In the genomic region with DNA sequence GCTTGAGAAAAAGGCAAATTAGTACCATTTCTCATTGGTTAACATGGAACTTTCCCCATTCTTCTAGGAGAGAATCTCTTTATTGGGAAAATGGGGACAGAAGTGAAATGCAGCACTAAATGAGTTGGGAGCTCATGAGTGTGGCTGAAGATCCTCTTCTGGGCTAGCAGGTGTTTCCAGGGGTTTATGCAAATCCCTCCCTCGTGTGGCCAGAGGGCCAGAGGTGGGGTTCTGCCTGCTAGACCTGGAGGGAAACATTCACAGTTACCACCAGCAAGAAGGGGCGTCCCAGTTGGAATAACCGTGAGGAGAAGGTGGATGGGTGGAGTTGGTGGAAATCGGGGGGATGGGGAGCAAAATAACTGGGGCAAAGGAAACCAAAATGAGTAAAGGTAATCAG, we compare ENCODE assay signal across 15 cellular contexts.
DNase-seq lines count a peak whose midpoint lies in the region; ATAC-seq and TF ChIP-seq lines count a peak whose summit lies in the region.
"Had no signal": no experiment of that assay in that cellular context is flagged by ENCODE, and none has a peak within 500 bp of the region (broad histone marks: within the 10 kb centered on the region; RNA-seq: fewer than 3 reads in every experiment).

No MANE protein-coding gene starts in this region.

- POLR2A ChIA-PET in SK-N-SH (lab: Yijun Ruan, JAX), result no interaction called here

- H3K9me3 Mint-ChIP-seq in memory B cell, result no peaks in the 10 kb centered on the region
- H3K9me3 Mint-ChIP-seq in activated T-helper 17 cell treated with anti-CD3 and anti-CD28 coated beads, Interleukin-2, amount 50 U/mL, for 72 hours, result no peaks in the 10 kb centered on the region

- TF ChIP-seq CTCF in SK-N-SH (IDR thresholded peaks at IDR 0.05), result no peak

- H3K4me3 Mint-ChIP-seq in memory B cell, result no peak overlapping the region
- H3K4me3 Mint-ChIP-seq in activated T-helper 17 cell treated with anti-CD3 and anti-CD28 coated beads, Interleukin-2, amount 50 U/mL, for 72 hours, result no peak overlapping the region
- H3K4me3 Mint-ChIP-seq: CD4-positive, alpha-beta memory T cell had no signal

- H3K27ac ChIP-seq in SK-N-SH (ENCODE audit: low read depth in 2 of 2, low read length in 1 of 2), result peak overlapping the region in 1 of 2 experiments; percentile 43; a peak in 1 of 4 replicates
- H3K27ac ChIP-seq: C4-2B, HL-60 had no signal

- peak overlapping the region; percentile 1 for H3K27ac Mint-ChIP-seq in memory B cell
- no peak overlapping the region for H3K27ac Mint-ChIP-seq in activated T-helper 17 cell treated with anti-CD3 and anti-CD28 coated beads, Interleukin-2, amount 50 U/mL, for 72 hours

- DNase-seq in SK-N-SH (no peak), NAMALWA (ENCODE audit: low spot score) (peak; percentile 3), memory B cell (ENCODE audit: low spot score in 2 of 2) (no peak), NCI-H146 treated with DMSO at 0.1 percent for 48 hours (lab: John Stamatoyannopoulos, UW; ENCODE audit: unreplicated experiment) (no peak)
- DNase-seq in stimulated activated CD4-positive, alpha-beta T cell treated with anti-CD3 and anti-CD28 coated beads, Interleukin-15, amount 100 ng/mL, for 24 hours, result no peak
- DNase-seq: 8988T; ACHN; CD4-positive, alpha-beta memory T cell; DMS79 had no signal

- H3K4me2 ChIP-seq in SK-N-SH, result 0 out of 2 replicates have a peak overlapping the region, but pooled peaks have one; percentile 37

- H3K27me3 Mint-ChIP-seq in memory B cell, result no peaks in the 10 kb centered on the region
- H3K27me3 Mint-ChIP-seq in activated T-helper 17 cell treated with anti-CD3 and anti-CD28 coated beads, Interleukin-2, amount 50 U/mL, for 72 hours, result no peaks in the 10 kb centered on the region

- H3K4me3 ChIP-seq in SK-N-SH (ENCODE audit: low read depth in 2 of 2, low read length in 1 of 2), result no peak overlapping the region
- H3K4me3 ChIP-seq: HAP-1 had no signal

- peaks cover 11% of the 10 kb centered on the region for H3K4me1 Mint-ChIP-seq in memory B cell
- H3K4me1 Mint-ChIP-seq in activated T-helper 17 cell treated with anti-CD3 and anti-CD28 coated beads, Interleukin-2, amount 50 U/mL, for 72 hours, result no peaks in the 10 kb centered on the region

- H3K9ac ChIP-seq in SK-N-SH, result no peak overlapping the region

- 83% methylated on average over 4 of the region's 4 CpGs for WGBS in SK-N-SH (ENCODE audit: low lambda C conversion rate)

- no peaks in the 10 kb centered on the region for H3K27me3 ChIP-seq in SK-N-SH (ENCODE audit: insufficient read depth)

- H3K9me2 ChIP-seq in SK-N-SH, result no peaks in the 10 kb centered on the region

- no peaks in the 10 kb centered on the region for H3K36me3 ChIP-seq in SK-N-SH (replicated peaks in 1 of 2; ENCODE audit: control insufficient read depth in 1 of 2, insufficient read depth in 2 of 2, low read length in 1 of 2)
- H3K36me3 ChIP-seq: HAP-1 had no signal

- TF ChIP-seq EP300 in SK-N-SH (IDR thresholded peaks at IDR 0.05; ENCODE audit: borderline replicate concordance in 1 of 2, low read depth in 1 of 2, low read length in 1 of 2), result no peak

- no peaks in the 10 kb centered on the region for H3K4me1 ChIP-seq in SK-N-SH (ENCODE audit: control insufficient read depth in 1 of 2, insufficient read depth in 2 of 2, low read depth in 1 of 2, low read length in 1 of 2)
- H3K4me1 ChIP-seq: HAP-1 had no signal

- no peaks in the 10 kb centered on the region for H3K79me2 ChIP-seq in SK-N-SH (ENCODE audit: insufficient read depth)

- H4K20me1 ChIP-seq in SK-N-SH (ENCODE audit: insufficient read depth), result no peaks in the 10 kb centered on the region

- no peak overlapping the region for H2AFZ ChIP-seq in SK-N-SH (ENCODE audit: low read depth)

- H3K36me3 Mint-ChIP-seq in memory B cell, result peaks cover 2% of the 10 kb centered on the region
- H3K36me3 Mint-ChIP-seq in activated T-helper 17 cell treated with anti-CD3 and anti-CD28 coated beads, Interleukin-2, amount 50 U/mL, for 72 hours (ENCODE audit: low read depth), result no peaks in the 10 kb centered on the region
- H3K36me3 Mint-ChIP-seq: CD4-positive, alpha-beta memory T cell had no signal

- H3K9me3 ChIP-seq in SK-N-SH, result no peaks in the 10 kb centered on the region
- H3K9me3 ChIP-seq: HAP-1 had no signal

- CTCF ChIA-PET in SK-N-SH (lab: Yijun Ruan, JAX), result no interaction called here

- no peak for TF ChIP-seq RAD21 in SK-N-SH (IDR thresholded peaks at IDR 0.05; ENCODE audit: low read length)

- ATAC-seq in SK-N-SH treated with all-trans-retinoic acid at 6 μM for 48 hours (no peak), memory B cell (ENCODE audit: low read depth) (peak; percentile 71), HG03159 (IDR thresholded peaks at IDR 0.05; ENCODE audit: unreplicated experiment) (no peak)
- ATAC-seq in activated T-helper 17 cell treated with anti-CD3 and anti-CD28 coated beads, Interleukin-2, amount 50 U/mL, for 72 hours (replicated peaks), result no peak

- H3F3A ChIP-seq in SK-N-SH (replicated peaks; ENCODE audit: insufficient read depth), result no peaks in the 10 kb centered on the region

TF ChIP-seq in SK-N-SH, 30 proteins besides CTCF, POLR2A, EP300 and RAD21:
- TF ChIP-seq RCOR1 (IDR thresholded peaks at IDR 0.05; ENCODE audit: low read length) (no peak), TAF1 (IDR thresholded peaks at IDR 0.05; ENCODE audit: borderline replicate concordance, low read depth, low read length) (no peak), MEF2A (IDR thresholded peaks at IDR 0.05; ENCODE audit: borderline replicate concordance, low read depth) (no peak), POLR2AphosphoS5 (IDR thresholded peaks at IDR 0.05; ENCODE audit: low read depth, low read length) (no peak), JUND (IDR thresholded peaks at IDR 0.05) (no peak), RXRA (IDR thresholded peaks at IDR 0.05; ENCODE audit: borderline replicate concordance, low read depth) (no peak), MXI1 (IDR thresholded peaks at IDR 0.05; ENCODE audit: low read depth, low read length) (no peak)

TF ChIP-seq in SK-N-SH treated with all-trans-retinoic acid at 6 μM for 48 hours, 23 proteins besides CTCF, POLR2A, EP300 and RAD21:
- TF ChIP-seq ISL1 (CRISPR knock-in tag; IDR thresholded peaks at IDR 0.05), result no peak
- no peak for TF ChIP-seq ZNF70 (CRISPR knock-in tag; IDR thresholded peaks at IDR 0.05)
- TF ChIP-seq SNAI2 (CRISPR knock-in tag; IDR thresholded peaks at IDR 0.05), result no peak
- no peak for TF ChIP-seq CSRNP3 (CRISPR knock-in tag; IDR thresholded peaks at IDR 0.05)
- no peak for TF ChIP-seq GLIS3 (CRISPR knock-in tag; IDR thresholded peaks at IDR 0.05)
